Comparison of ENCODE assay signal across 8 cellular contexts in the genomic region with DNA sequence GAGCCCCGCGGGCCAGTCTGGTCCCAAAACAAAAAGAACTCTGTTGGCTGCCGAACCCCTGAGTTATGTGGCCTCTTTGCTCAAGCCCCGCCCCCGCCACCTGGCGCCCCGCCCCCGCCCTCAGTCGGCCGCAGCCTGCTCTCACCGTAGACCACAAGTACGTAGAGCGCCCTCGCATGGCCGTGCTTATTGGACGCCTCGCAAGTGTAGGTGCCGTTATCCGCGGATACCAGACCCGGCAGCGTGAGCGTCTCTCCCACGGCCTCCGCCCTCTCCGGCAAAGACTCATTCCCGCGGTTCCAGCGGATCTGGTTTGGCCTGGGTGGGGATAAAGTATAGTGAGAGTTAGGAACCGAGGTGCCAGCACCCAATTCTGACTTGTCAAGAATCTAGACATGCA. TPM values are rescaled to one million over a fixed set of nuclear protein-coding genes. Genes with fewer than 3 reads are reported as not detected.
DNase-seq lines count a peak whose midpoint lies in the region; ATAC-seq, FAIRE-seq and TF ChIP-seq lines count a peak whose summit lies in the region.

No MANE protein-coding gene starts in this region.

- H3K36me3 ChIP-seq in bronchial epithelial cell (ENCODE audit: control insufficient read depth, insufficient read depth, low read length): no peaks in the 10 kb centered on the region

- peak; percentile 26 for TF ChIP-seq CTCF in bronchial epithelial cell (IDR thresholded peaks at IDR 0.05; ENCODE audit: insufficient read depth, low read length, severe bottlenecking)
- no peak for TF ChIP-seq CTCF in omental fat pad (IDR thresholded peaks at IDR 0.05)

- DNase-seq in GM12892 (ENCODE audit: insufficient read length) (peak; percentile 63), bronchial epithelial cell (ENCODE audit: low read depth) (peak; percentile 19), omental fat pad (ENCODE audit: low spot score) (peak; percentile 36), NCI-H1092 (lab: John Stamatoyannopoulos, UW) (no peak), NCI-H446 treated with DMSO at 0.1 percent for 48 hours (lab: John Stamatoyannopoulos, UW) (no peak)
- peak; percentile 70 to 78 (median 71) for DNase-seq in activated CD4-positive, CD25-positive, alpha-beta regulatory T cell (lab: John Stamatoyannopoulos, UW)

- FAIRE-seq in GM12892 (lab: Jason Lieb, UNC): no peak
- FAIRE-seq in bronchial epithelial cell (lab: Jason Lieb, UNC): no peak

- ATAC-seq in omental fat pad (ENCODE audit: low FRiP score): no peak
- no peak for ATAC-seq in HG02798 (IDR thresholded peaks at IDR 0.05; ENCODE audit: poor library complexity, unreplicated experiment)
- no peak for ATAC-seq in HG03039 (IDR thresholded peaks at IDR 0.05; ENCODE audit: unreplicated experiment)

- no peak overlapping the region for H3K4me3 ChIP-seq in bronchial epithelial cell (ENCODE audit: low read depth, low read length)

- no peak for TF ChIP-seq POLR2A in GM12892 (IDR thresholded peaks at IDR 0.05; ENCODE audit: low read depth, low read length)

- H3K27me3 ChIP-seq in bronchial epithelial cell (ENCODE audit: control insufficient read depth, insufficient read depth, low read length): no peaks in the 10 kb centered on the region

RNA-seq across cellular contexts. Expression of a gene that starts 5.5 kb away (rescaled TPM):
- 15.3 TPM for polyA plus RNA-seq in GM12892 (2012; ENCODE audit: missing spikeins)
- 14.5 and 19.3 TPM in 2 replicates for total RNA-seq in bronchial epithelial cell
- total RNA-seq in omental fat pad: 10 to 100 TPM; 15.4 to 22.1 (median 16.2) TPM

RNA-seq across cellular contexts. Expression of a gene that starts 13.0 kb away (rescaled TPM):
- 0.34 TPM for polyA plus RNA-seq in GM12892 (2012; ENCODE audit: missing spikeins)
- not detected in 2 replicates for total RNA-seq in bronchial epithelial cell
- under 1 TPM in 3 of 4 donors, not detected in 1; 0.12 to 0.46 (median 0.38) TPM for total RNA-seq in omental fat pad

RNA-seq across cellular contexts. Expression of a gene that starts 14.7 kb away (rescaled TPM):
- polyA plus RNA-seq in GM12892 (2012; ENCODE audit: missing spikeins): not detected
- total RNA-seq in bronchial epithelial cell (13.4 and 19.1 TPM in 2 replicates), omental fat pad (1 to 10 TPM in 3 of 4 donors, under 1 TPM in 1; 0.79 to 3.5 (median 2.5) TPM)

RNA-seq across cellular contexts. Expression of a gene that starts 28.5 kb away (rescaled TPM):
- 7.1 TPM for polyA plus RNA-seq in GM12892 (2012; ENCODE audit: missing spikeins)
- total RNA-seq in bronchial epithelial cell (9.5 and 10.5 TPM in 2 replicates), omental fat pad (10 to 100 TPM; 12.3 to 15.0 (median 13.3) TPM)

RNA-seq across cellular contexts. Expression of a gene that starts 29.0 kb away (rescaled TPM):
- polyA plus RNA-seq in GM12892 (2012; ENCODE audit: missing spikeins): 4.8 TPM
- 15.9 and 19.5 TPM in 2 replicates for total RNA-seq in bronchial epithelial cell
- 10 to 100 TPM; 14.4 to 24.0 (median 17.6) TPM for total RNA-seq in omental fat pad

Comparison
In these comparisons a context has a peak if more than half of its experiments do, and no peak if none do; other contexts are left out.
1. DNase-seq: peak in GM12892 (single experiment), activated CD4-positive, CD25-positive, alpha-beta regulatory T cell (4 of 4), bronchial epithelial cell (single experiment) and omental fat pad (single experiment); none in NCI-H1092 (single experiment) and NCI-H446 treated with DMSO at 0.1 percent for 48 hours (single experiment).